ENCODE assay signal across 1 cellular context in genomic region chr20:62652051-62652893, GRCh38.
TF ChIP-seq lines count a peak whose summit lies in the region.

No MANE protein-coding gene starts in this region.

TF ChIP-seq in HepG2, 621 proteins besides CTCF, POLR2A, EP300 and RAD21 (continued from another document and continues in another):
- TF ChIP-seq UBTF (CRISPR knock-in tag; IDR thresholded peaks at IDR 0.05) (peak; percentile 56; the same call in 1 of the 2 replicates), DDIT3 (CRISPR knock-in tag; IDR thresholded peaks at IDR 0.05) (no peak), ZFP36L1 (CRISPR knock-in tag; IDR thresholded peaks at IDR 0.05) (no peak), PHB2 (IDR thresholded peaks at IDR 0.05; ENCODE audit: partially characterized antibody) (no peak), ZSCAN22 (CRISPR knock-in tag; IDR thresholded peaks at IDR 0.05) (no peak), ADNP (CRISPR knock-in tag; IDR thresholded peaks at IDR 0.05) (no peak), ZNF350 (CRISPR knock-in tag; IDR thresholded peaks at IDR 0.05; ENCODE audit: borderline replicate concordance, low read depth) (peak; percentile 85), ZBTB44 (CRISPR knock-in tag; IDR thresholded peaks at IDR 0.05) (no peak), ZNF687 (CRISPR knock-in tag; IDR thresholded peaks at IDR 0.05) (peak; percentile 92), FLYWCH1 (CRISPR knock-in tag; IDR thresholded peaks at IDR 0.05) (no peak), HOXA3 (CRISPR knock-in tag; IDR thresholded peaks at IDR 0.05) (peak; percentile 95), RFX3 (CRISPR knock-in tag; IDR thresholded peaks at IDR 0.05) (no peak), SALL1 (CRISPR knock-in tag; IDR thresholded peaks at IDR 0.05) (peak; percentile 95), CHCHD3 (CRISPR knock-in tag; IDR thresholded peaks at IDR 0.05) (no peak), HNF1A (IDR thresholded peaks at IDR 0.05; ENCODE audit: low read depth) (no peak), HNF1A (CRISPR knock-in tag; IDR thresholded peaks at IDR 0.05; ENCODE audit: borderline replicate concordance) (0 out of 2 replicates have a peak, but pooled peaks have one; percentile 35), ZFYVE20 (CRISPR knock-in tag; IDR thresholded peaks at IDR 0.05; ENCODE audit: borderline replicate concordance, low read depth) (no peak), SRSF9 (IDR thresholded peaks at IDR 0.05; ENCODE audit: borderline replicate concordance, insufficient read depth, low read depth, low read length, poor library complexity, severe bottlenecking) (no peak), PRMT3 (CRISPR knock-in tag; IDR thresholded peaks at IDR 0.05; ENCODE audit: borderline replicate concordance, low read depth) (no peak), ZFP41 (CRISPR knock-in tag; IDR thresholded peaks at IDR 0.05; ENCODE audit: borderline replicate concordance) (no peak), TARDBP (CRISPR knock-in tag; IDR thresholded peaks at IDR 0.05) (peak; percentile 84), ZNF766 (CRISPR knock-in tag; IDR thresholded peaks at IDR 0.05; ENCODE audit: borderline replicate concordance) (peak; percentile 45), ZNF557 (CRISPR knock-in tag; IDR thresholded peaks at IDR 0.05) (0 out of 2 replicates have a peak, but pooled peaks have one; percentile 73), ELF4 (CRISPR knock-in tag; IDR thresholded peaks at IDR 0.05; ENCODE audit: borderline replicate concordance) (no peak), CCAR2 (optimal IDR thresholded peaks at IDR 0.05; ENCODE audit: low read depth, low read length) (no peak), HIC2 (CRISPR knock-in tag; IDR thresholded peaks at IDR 0.05; ENCODE audit: low read depth) (peak; percentile 80), RFXANK (CRISPR knock-in tag; IDR thresholded peaks at IDR 0.05) (no peak), ZNF670 (CRISPR knock-in tag; IDR thresholded peaks at IDR 0.05; ENCODE audit: borderline replicate concordance) (no peak), NR2F2 (IDR thresholded peaks at IDR 0.05; ENCODE audit: borderline replicate concordance, low read depth) (no peak; the same call in 1 of the 2 replicates), ZNF770 (CRISPR knock-in tag; IDR thresholded peaks at IDR 0.05) (peak; percentile 94), ZKSCAN8 (CRISPR knock-in tag; IDR thresholded peaks at IDR 0.05; ENCODE audit: borderline replicate concordance) (no peak; the same call in 1 of the 2 replicates), MXI1 (IDR thresholded peaks at IDR 0.05; ENCODE audit: borderline replicate concordance, low read depth, low read length) (peak; percentile 86; the same call in 2 of the 3 replicates), PHF8 (CRISPR knock-in tag; IDR thresholded peaks at IDR 0.05) (peak; percentile 35; the same call in 1 of the 2 replicates), NCOR1 (IDR thresholded peaks at IDR 0.05; ENCODE audit: borderline replicate concordance, low read length) (peak; percentile 92), SOX5 (CRISPR knock-in tag; IDR thresholded peaks at IDR 0.05; ENCODE audit: borderline replicate concordance) (peak; percentile 92), SRSF4 (IDR thresholded peaks at IDR 0.05; ENCODE audit: low read depth, low read length, poor library complexity, severe bottlenecking) (no peak), ZNF550 (CRISPR knock-in tag; IDR thresholded peaks at IDR 0.05; ENCODE audit: borderline replicate concordance) (no peak), ZNF446 (CRISPR knock-in tag; IDR thresholded peaks at IDR 0.05) (no peak), HINFP (CRISPR knock-in tag; IDR thresholded peaks at IDR 0.05; ENCODE audit: low read depth) (0 out of 2 replicates have a peak, but pooled peaks have one; percentile 17), ARNT (IDR thresholded peaks at IDR 0.05) (no peak), ZNF276 (CRISPR knock-in tag; IDR thresholded peaks at IDR 0.05; ENCODE audit: low read depth) (peak; percentile 53; the same call in 1 of the 2 replicates), ZNF678 (CRISPR knock-in tag; IDR thresholded peaks at IDR 0.05) (no peak), ISL2 (CRISPR knock-in tag; IDR thresholded peaks at IDR 0.05) (peak; percentile 49; the same call in 1 of the 2 replicates), ZNF629 (CRISPR knock-in tag; conservative IDR thresholded peaks at IDR 0.05) (peak; percentile 46; the same call in 1 of the 2 replicates)
